25 cellular contexts compared by ENCODE assay signal in genomic region chr7:45943986-45944385, GRCh38. TPM values are rescaled to one million over a fixed set of nuclear protein-coding genes. Genes with fewer than 3 reads are reported as not detected.
"Had no signal": no experiment of that assay in that cellular context is flagged by ENCODE, and none has a peak within 500 bp of the region (broad histone marks: within the 10 kb centered on the region; RNA-seq: fewer than 3 reads in every experiment).

No MANE protein-coding gene starts in this region.

- FAIRE-seq: astrocyte, endometrium, kidney had no signal

- H3K4me3 ChIP-seq: breast epithelium, coronary artery, left ventricle myocardium inferior, tibial artery had no signal

- H3K9me3 Mint-ChIP-seq: activated naive CD4-positive, alpha-beta T cell treated with anti-CD3 and anti-CD28 coated beads, Interleukin-2, amount 50 U/mL, for 24 hours had no signal

- H3K36me3 Mint-ChIP-seq: activated naive CD4-positive, alpha-beta T cell treated with anti-CD3 and anti-CD28 coated beads, Interleukin-2, amount 50 U/mL, for 24 hours; T-cell had no signal

- ATAC-seq: activated T-cell treated with anti-CD3 and anti-CD28 coated beads, Interleukin-2, amount 50 U/mL, for 72 hours; T-cell had no signal

- H3K27me3 Mint-ChIP-seq: activated naive CD4-positive, alpha-beta T cell treated with anti-CD3 and anti-CD28 coated beads, Interleukin-2, amount 50 U/mL, for 24 hours; T-cell had no signal

- H3K27ac Mint-ChIP-seq: activated naive CD4-positive, alpha-beta T cell treated with anti-CD3 and anti-CD28 coated beads, Interleukin-2, amount 50 U/mL, for 24 hours; activated T-cell treated with anti-CD3 and anti-CD28 coated beads, Interleukin-2, amount 50 U/mL, for 72 hours; T-cell had no signal

- H3K4me3 Mint-ChIP-seq: activated naive CD4-positive, alpha-beta T cell treated with anti-CD3 and anti-CD28 coated beads, Interleukin-2, amount 50 U/mL, for 24 hours; activated T-cell treated with anti-CD3 and anti-CD28 coated beads, Interleukin-2, amount 50 U/mL, for 72 hours; T-cell had no signal

- DNase-seq: activated gamma-delta T cell; activated T-cell treated with anti-CD3 and anti-CD28 coated beads, Interleukin-2, amount 50 U/mL, for 72 hours; foreskin melanocyte; kidney; left ventricle myocardium inferior; mammary epithelial cell; midbrain; occipital lobe; retina; stimulated activated CD4-positive, alpha-beta T cell treated with anti-CD3 and anti-CD28 coated beads, Interleukin-12 subunit alpha, Interleukin-12 subunit beta, amount 100 ng/mL, for 4 hours; stimulated activated CD4-positive, alpha-beta T cell treated with anti-CD3 and anti-CD28 coated beads, Interleukin-1b, Interleukin-23, amount 100 ng/mL, for 48 hours; stimulated activated CD8-positive, alpha-beta memory T cell treated with anti-CD3 and anti-CD28 coated beads, Interleukin-4, amount 100 ng/mL, for 48 hours; stimulated activated naive CD4-positive, alpha-beta T cell; T-cell; T-helper 9 cell; tibial artery had no signal

RNA-seq across cellular contexts. Expression of gene IGFBP1, which starts 55.7 kb away (rescaled TPM):
- total RNA-seq: activated CD8-positive, alpha-beta memory T cell treated with anti-CD3 and anti-CD28 coated beads for 36 hours; activated T-cell treated with anti-CD3 and anti-CD28 coated beads, Interleukin-2, amount 50 U/mL, for 72 hours; astrocyte; kidney; left ventricle myocardium inferior; posterior vena cava; subcutaneous adipose tissue; urinary bladder had no signal
